ENCODE assay signal across 1 cellular context in the genomic region with DNA sequence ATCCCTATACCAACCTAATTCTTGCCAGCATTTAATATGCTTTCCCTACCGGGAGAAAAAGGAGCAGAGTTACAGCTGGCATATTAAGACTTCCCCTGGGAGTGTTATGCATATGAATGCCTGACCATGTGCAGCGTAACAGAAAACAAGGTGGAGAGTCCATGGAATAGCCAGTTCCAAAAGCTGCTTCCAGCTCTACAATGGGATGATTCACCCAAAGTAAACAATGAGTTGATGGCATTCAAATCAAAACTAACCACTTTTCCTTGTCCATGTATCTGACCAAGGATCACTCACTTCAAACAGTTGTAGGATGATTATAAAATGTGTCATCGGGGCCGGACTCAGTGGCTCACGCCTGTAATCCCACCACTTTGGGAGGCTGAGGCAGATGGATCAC.
A peak's percentile ranks its signal among the peaks of the same experiment; 100 is the strongest.
TF ChIP-seq lines count a peak whose summit lies in the region.

No MANE protein-coding gene starts in this region.

TF ChIP-seq in HepG2, 621 proteins besides CTCF, POLR2A, EP300 and RAD21 (continued from another document and continues in another):
- TF ChIP-seq SOX5 (CRISPR knock-in tag; IDR thresholded peaks at IDR 0.05; ENCODE audit: borderline replicate concordance) (peak; percentile 88; the same call in 1 of the 2 replicates), JUN (CRISPR knock-in tag; IDR thresholded peaks at IDR 0.05) (peak; percentile 89), TEAD3 (CRISPR knock-in tag; optimal IDR thresholded peaks at IDR 0.05; ENCODE audit: borderline replicate concordance) (peak; percentile 48), ZNF343 (CRISPR knock-in tag; IDR thresholded peaks at IDR 0.05) (no peak), FOXP1 (IDR thresholded peaks at IDR 0.05) (no peak), FOXP1 (CRISPR knock-in tag; IDR thresholded peaks at IDR 0.05) (peak; percentile 21; the same call in 1 of the 2 replicates), STAT5B (CRISPR knock-in tag; IDR thresholded peaks at IDR 0.05) (no peak), MEF2D (CRISPR knock-in tag; IDR thresholded peaks at IDR 0.05) (0 out of 2 replicates have a peak, but pooled peaks have one; percentile 21), THAP11 (CRISPR knock-in tag; IDR thresholded peaks at IDR 0.05) (no peak), ZKSCAN8 (CRISPR knock-in tag; IDR thresholded peaks at IDR 0.05; ENCODE audit: borderline replicate concordance) (peak; percentile 55; the same call in 1 of the 2 replicates), KLF12 (CRISPR knock-in tag; IDR thresholded peaks at IDR 0.05; ENCODE audit: borderline replicate concordance) (no peak), SYNCRIP (IDR thresholded peaks at IDR 0.05; ENCODE audit: insufficient read depth, low read depth, low read length) (no peak), MIER2 (CRISPR knock-in tag; IDR thresholded peaks at IDR 0.05) (peak; percentile 63; the same call in 1 of the 2 replicates), KMT2B (CRISPR knock-in tag; IDR thresholded peaks at IDR 0.05) (no peak), RCOR2 (CRISPR knock-in tag; IDR thresholded peaks at IDR 0.05) (peak; percentile 86), ZNF10 (CRISPR knock-in tag; IDR thresholded peaks at IDR 0.05; ENCODE audit: borderline replicate concordance, low read depth) (no peak), U2AF1 (optimal IDR thresholded peaks at IDR 0.05; ENCODE audit: low read depth, low read length) (no peak), ZMYM3 (CRISPR knock-in tag; IDR thresholded peaks at IDR 0.05) (0 out of 2 replicates have a peak, but pooled peaks have one; percentile 13), ADNP (CRISPR knock-in tag; IDR thresholded peaks at IDR 0.05) (no peak), ZNF777 (CRISPR knock-in tag; IDR thresholded peaks at IDR 0.05) (no peak), ZKSCAN5 (CRISPR knock-in tag; IDR thresholded peaks at IDR 0.05) (no peak), MAFK (conservative IDR thresholded peaks at IDR 0.05 in 1 of 2, IDR thresholded peaks at IDR 0.05 in 1 of 2; ENCODE audit: low read length in 2 of 2) (no peak), ZNF614 (CRISPR knock-in tag; IDR thresholded peaks at IDR 0.05; ENCODE audit: borderline replicate concordance) (peak; percentile 62; the same call in 1 of the 2 replicates), GFI1 (CRISPR knock-in tag; IDR thresholded peaks at IDR 0.05; ENCODE audit: borderline replicate concordance) (peak; percentile 98), KDM2A (CRISPR knock-in tag; IDR thresholded peaks at IDR 0.05; ENCODE audit: borderline replicate concordance, low read depth) (no peak), ELF3 (CRISPR knock-in tag; IDR thresholded peaks at IDR 0.05) (peak; percentile 80), TMF1 (CRISPR knock-in tag; IDR thresholded peaks at IDR 0.05; ENCODE audit: low read depth) (no peak), SMARCE1 (IDR thresholded peaks at IDR 0.05; ENCODE audit: borderline replicate concordance) (0 out of 2 replicates have a peak, but pooled peaks have one; percentile 14), ZFP36 (IDR thresholded peaks at IDR 0.05; ENCODE audit: borderline replicate concordance, low read depth, low read length, partially characterized antibody) (no peak), MIXL1 (CRISPR knock-in tag; IDR thresholded peaks at IDR 0.05) (0 out of 2 replicates have a peak, but pooled peaks have one; percentile 16), ZNF737 (CRISPR knock-in tag; IDR thresholded peaks at IDR 0.05; ENCODE audit: borderline replicate concordance) (no peak), NCOA5 (CRISPR knock-in tag; IDR thresholded peaks at IDR 0.05) (no peak), HMG20B (CRISPR knock-in tag; conservative IDR thresholded peaks at IDR 0.05) (peak; percentile 95), HDAC2 (CRISPR knock-in tag; IDR thresholded peaks at IDR 0.05) (0 out of 2 replicates have a peak, but pooled peaks have one; percentile 17), TBX2 (CRISPR knock-in tag; IDR thresholded peaks at IDR 0.05; ENCODE audit: borderline replicate concordance) (peak; percentile 33; the same call in 1 of the 2 replicates), ZNF260 (CRISPR knock-in tag; IDR thresholded peaks at IDR 0.05; ENCODE audit: borderline replicate concordance, low read depth) (no peak), ZNF615 (CRISPR knock-in tag; IDR thresholded peaks at IDR 0.05; ENCODE audit: borderline replicate concordance) (peak; percentile 21; the same call in 1 of the 2 replicates), GATAD2A (CRISPR knock-in tag; IDR thresholded peaks at IDR 0.05) (peak; percentile 55; the same call in 1 of the 2 replicates), ZNF350 (CRISPR knock-in tag; IDR thresholded peaks at IDR 0.05; ENCODE audit: borderline replicate concordance, low read depth) (no peak), U2AF2 (IDR thresholded peaks at IDR 0.05; ENCODE audit: low read depth, low read length) (no peak), RARA (CRISPR knock-in tag; IDR thresholded peaks at IDR 0.05) (peak; percentile 68), ESRRA (CRISPR knock-in tag; IDR thresholded peaks at IDR 0.05; ENCODE audit: low read depth) (no peak), CEBPB (IDR thresholded peaks at IDR 0.05; ENCODE audit: borderline replicate concordance, low read depth, low read length) (no peak), ZNF766 (CRISPR knock-in tag; IDR thresholded peaks at IDR 0.05; ENCODE audit: borderline replicate concordance) (no peak), MYNN (CRISPR knock-in tag; IDR thresholded peaks at IDR 0.05; ENCODE audit: low read depth) (no peak), JUNB (CRISPR knock-in tag; IDR thresholded peaks at IDR 0.05; ENCODE audit: borderline replicate concordance) (peak; percentile 80; the same call in 1 of the 2 replicates), FOSL1 (CRISPR knock-in tag; IDR thresholded peaks at IDR 0.05; ENCODE audit: borderline replicate concordance) (peak; percentile 88)
- TF ChIP-seq, protein P1, sequence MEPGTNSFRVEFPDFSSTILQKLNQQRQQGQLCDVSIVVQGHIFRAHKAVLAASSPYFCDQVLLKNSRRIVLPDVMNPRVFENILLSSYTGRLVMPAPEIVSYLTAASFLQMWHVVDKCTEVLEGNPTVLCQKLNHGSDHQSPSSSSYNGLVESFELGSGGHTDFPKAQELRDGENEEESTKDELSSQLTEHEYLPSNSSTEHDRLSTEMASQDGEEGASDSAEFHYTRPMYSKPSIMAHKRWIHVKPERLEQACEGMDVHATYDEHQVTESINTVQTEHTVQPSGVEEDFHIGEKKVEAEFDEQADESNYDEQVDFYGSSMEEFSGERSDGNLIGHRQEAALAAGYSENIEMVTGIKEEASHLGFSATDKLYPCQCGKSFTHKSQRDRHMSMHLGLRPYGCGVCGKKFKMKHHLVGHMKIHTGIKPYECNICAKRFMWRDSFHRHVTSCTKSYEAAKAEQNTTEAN (CRISPR knock-in tag; conservative IDR thresholded peaks at IDR 0.05), result no peak
- TF ChIP-seq, protein P2, sequence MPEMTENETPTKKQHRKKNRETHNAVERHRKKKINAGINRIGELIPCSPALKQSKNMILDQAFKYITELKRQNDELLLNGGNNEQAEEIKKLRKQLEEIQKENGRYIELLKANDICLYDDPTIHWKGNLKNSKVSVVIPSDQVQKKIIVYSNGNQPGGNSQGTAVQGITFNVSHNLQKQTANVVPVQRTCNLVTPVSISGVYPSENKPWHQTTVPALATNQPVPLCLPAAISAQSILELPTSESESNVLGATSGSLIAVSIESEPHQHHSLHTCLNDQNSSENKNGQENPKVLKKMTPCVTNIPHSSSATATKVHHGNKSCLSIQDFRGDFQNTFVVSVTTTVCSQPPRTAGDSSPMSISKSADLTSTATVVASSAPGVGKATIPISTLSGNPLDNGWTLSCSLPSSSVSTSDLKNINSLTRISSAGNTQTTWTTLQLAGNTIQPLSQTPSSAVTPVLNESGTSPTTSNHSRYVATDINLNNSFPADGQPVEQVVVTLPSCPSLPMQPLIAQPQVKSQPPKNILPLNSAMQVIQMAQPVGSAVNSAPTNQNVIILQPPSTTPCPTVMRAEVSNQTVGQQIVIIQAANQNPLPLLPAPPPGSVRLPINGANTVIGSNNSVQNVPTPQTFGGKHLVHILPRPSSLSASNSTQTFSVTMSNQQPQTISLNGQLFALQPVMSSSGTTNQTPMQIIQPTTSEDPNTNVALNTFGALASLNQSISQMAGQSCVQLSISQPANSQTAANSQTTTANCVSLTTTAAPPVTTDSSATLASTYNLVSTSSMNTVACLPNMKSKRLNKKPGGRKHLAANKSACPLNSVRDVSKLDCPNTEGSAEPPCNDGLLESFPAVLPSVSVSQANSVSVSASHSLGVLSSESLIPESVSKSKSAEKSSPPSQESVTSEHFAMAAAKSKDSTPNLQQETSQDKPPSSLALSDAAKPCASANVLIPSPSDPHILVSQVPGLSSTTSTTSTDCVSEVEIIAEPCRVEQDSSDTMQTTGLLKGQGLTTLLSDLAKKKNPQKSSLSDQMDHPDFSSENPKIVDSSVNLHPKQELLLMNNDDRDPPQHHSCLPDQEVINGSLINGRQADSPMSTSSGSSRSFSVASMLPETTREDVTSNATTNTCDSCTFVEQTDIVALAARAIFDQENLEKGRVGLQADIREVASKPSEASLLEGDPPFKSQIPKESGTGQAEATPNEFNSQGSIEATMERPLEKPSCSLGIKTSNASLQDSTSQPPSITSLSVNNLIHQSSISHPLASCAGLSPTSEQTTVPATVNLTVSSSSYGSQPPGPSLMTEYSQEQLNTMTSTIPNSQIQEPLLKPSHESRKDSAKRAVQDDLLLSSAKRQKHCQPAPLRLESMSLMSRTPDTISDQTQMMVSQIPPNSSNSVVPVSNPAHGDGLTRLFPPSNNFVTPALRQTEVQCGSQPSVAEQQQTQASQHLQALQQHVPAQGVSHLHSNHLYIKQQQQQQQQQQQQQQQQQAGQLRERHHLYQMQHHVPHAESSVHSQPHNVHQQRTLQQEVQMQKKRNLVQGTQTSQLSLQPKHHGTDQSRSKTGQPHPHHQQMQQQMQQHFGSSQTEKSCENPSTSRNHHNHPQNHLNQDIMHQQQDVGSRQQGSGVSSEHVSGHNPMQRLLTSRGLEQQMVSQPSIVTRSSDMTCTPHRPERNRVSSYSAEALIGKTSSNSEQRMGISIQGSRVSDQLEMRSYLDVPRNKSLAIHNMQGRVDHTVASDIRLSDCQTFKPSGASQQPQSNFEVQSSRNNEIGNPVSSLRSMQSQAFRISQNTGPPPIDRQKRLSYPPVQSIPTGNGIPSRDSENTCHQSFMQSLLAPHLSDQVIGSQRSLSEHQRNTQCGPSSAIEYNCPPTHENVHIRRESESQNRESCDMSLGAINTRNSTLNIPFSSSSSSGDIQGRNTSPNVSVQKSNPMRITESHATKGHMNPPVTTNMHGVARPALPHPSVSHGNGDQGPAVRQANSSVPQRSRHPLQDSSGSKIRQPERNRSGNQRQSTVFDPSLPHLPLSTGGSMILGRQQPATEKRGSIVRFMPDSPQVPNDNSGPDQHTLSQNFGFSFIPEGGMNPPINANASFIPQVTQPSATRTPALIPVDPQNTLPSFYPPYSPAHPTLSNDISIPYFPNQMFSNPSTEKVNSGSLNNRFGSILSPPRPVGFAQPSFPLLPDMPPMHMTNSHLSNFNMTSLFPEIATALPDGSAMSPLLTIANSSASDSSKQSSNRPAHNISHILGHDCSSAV (CRISPR knock-in tag; IDR thresholded peaks at IDR 0.05; ENCODE audit: borderline replicate concordance), result no peak
- TF ChIP-seq, protein P3, sequence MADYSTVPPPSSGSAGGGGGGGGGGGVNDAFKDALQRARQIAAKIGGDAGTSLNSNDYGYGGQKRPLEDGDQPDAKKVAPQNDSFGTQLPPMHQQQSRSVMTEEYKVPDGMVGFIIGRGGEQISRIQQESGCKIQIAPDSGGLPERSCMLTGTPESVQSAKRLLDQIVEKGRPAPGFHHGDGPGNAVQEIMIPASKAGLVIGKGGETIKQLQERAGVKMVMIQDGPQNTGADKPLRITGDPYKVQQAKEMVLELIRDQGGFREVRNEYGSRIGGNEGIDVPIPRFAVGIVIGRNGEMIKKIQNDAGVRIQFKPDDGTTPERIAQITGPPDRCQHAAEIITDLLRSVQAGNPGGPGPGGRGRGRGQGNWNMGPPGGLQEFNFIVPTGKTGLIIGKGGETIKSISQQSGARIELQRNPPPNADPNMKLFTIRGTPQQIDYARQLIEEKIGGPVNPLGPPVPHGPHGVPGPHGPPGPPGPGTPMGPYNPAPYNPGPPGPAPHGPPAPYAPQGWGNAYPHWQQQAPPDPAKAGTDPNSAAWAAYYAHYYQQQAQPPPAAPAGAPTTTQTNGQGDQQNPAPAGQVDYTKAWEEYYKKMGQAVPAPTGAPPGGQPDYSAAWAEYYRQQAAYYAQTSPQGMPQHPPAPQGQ (CRISPR knock-in tag; IDR thresholded peaks at IDR 0.05; ENCODE audit: borderline replicate concordance), result no peak
- TF ChIP-seq, protein P4, sequence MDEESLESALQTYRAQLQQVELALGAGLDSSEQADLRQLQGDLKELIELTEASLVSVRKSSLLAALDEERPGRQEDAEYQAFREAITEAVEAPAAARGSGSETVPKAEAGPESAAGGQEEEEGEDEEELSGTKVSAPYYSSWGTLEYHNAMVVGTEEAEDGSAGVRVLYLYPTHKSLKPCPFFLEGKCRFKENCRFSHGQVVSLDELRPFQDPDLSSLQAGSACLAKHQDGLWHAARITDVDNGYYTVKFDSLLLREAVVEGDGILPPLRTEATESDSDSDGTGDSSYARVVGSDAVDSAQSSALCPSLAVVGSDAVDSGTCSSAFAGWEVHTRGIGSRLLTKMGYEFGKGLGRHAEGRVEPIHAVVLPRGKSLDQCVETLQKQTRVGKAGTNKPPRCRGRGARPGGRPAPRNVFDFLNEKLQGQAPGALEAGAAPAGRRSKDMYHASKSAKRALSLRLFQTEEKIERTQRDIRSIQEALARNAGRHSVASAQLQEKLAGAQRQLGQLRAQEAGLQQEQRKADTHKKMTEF (CRISPR knock-in tag; IDR thresholded peaks at IDR 0.05), result 0 out of 2 replicates have a peak, but pooled peaks have one; percentile 36
- TF ChIP-seq, protein P5, sequence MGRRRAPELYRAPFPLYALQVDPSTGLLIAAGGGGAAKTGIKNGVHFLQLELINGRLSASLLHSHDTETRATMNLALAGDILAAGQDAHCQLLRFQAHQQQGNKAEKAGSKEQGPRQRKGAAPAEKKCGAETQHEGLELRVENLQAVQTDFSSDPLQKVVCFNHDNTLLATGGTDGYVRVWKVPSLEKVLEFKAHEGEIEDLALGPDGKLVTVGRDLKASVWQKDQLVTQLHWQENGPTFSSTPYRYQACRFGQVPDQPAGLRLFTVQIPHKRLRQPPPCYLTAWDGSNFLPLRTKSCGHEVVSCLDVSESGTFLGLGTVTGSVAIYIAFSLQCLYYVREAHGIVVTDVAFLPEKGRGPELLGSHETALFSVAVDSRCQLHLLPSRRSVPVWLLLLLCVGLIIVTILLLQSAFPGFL (CRISPR knock-in tag; IDR thresholded peaks at IDR 0.05), result no peak
- TF ChIP-seq, protein P6, sequence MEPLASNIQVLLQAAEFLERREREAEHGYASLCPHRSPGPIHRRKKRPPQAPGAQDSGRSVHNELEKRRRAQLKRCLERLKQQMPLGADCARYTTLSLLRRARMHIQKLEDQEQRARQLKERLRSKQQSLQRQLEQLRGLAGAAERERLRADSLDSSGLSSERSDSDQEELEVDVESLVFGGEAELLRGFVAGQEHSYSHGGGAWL (CRISPR knock-in tag; IDR thresholded peaks at IDR 0.05), result no peak
- TF ChIP-seq, protein P7, sequence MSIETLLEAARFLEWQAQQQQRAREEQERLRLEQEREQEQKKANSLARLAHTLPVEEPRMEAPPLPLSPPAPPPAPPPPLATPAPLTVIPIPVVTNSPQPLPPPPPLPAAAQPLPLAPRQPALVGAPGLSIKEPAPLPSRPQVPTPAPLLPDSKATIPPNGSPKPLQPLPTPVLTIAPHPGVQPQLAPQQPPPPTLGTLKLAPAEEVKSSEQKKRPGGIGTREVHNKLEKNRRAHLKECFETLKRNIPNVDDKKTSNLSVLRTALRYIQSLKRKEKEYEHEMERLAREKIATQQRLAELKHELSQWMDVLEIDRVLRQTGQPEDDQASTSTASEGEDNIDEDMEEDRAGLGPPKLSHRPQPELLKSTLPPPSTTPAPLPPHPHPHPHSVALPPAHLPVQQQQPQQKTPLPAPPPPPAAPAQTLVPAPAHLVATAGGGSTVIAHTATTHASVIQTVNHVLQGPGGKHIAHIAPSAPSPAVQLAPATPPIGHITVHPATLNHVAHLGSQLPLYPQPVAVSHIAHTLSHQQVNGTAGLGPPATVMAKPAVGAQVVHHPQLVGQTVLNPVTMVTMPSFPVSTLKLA (IDR thresholded peaks at IDR 0.05), result 0 out of 2 replicates have a peak, but pooled peaks have one; percentile 22
